Comparison of ENCODE assay signal across 8 cellular contexts in genomic region chr4:88592600-88593448, GRCh38. TPM values are rescaled to one million over a fixed set of nuclear protein-coding genes. Genes with fewer than 3 reads are reported as not detected.
DNase-seq lines count a peak whose midpoint lies in the region; ATAC-seq and TF ChIP-seq lines count a peak whose summit lies in the region.

No MANE protein-coding gene starts in this region.

- peaks cover 5% of the 10 kb centered on the region for H3K4me1 ChIP-seq in endodermal cell (ENCODE audit: control insufficient read depth, insufficient read depth, low read length)

- DNase-seq in AML-193 (lab: John Stamatoyannopoulos, UW): peak; percentile 63 to 73
- peak; percentile 46 for DNase-seq in NCI-H774 (lab: John Stamatoyannopoulos, UW)
- peak; percentile 47 for DNase-seq in activated CD8-positive, alpha-beta memory T cell treated with anti-CD3 and anti-CD28 coated beads, Interleukin-2, amount 50 U/mL, for 1 hour (ENCODE audit: extremely low read depth)
- peak; percentile 85 for DNase-seq in endodermal cell
- DNase-seq in mesothelial cell of epicardium (ENCODE audit: low spot score in 2 of 2, unreplicated experiment in 2 of 2): peak; percentile 44 to 71
- peak; percentile 79 to 86 for DNase-seq in stimulated activated CD8-positive, alpha-beta memory T cell treated with anti-CD3 and anti-CD28 coated beads, Interleukin-15, amount 100 ng/mL, for 48 hours (ENCODE audit: low read depth in 2 of 2)

- H3K36me3 Mint-ChIP-seq in endodermal cell (ENCODE audit: low read depth) (peaks cover 5% of the 10 kb centered on the region), mesothelial cell of epicardium (peaks cover 5% of the 10 kb centered on the region)

- H3K27ac ChIP-seq in endodermal cell (ENCODE audit: low read depth, low read length): no peak overlapping the region

- TF ChIP-seq CTCF in endodermal cell (conservative IDR thresholded peaks at IDR 0.05) (no peak), mesothelial cell of epicardium (IDR thresholded peaks at IDR 0.05; ENCODE audit: unreplicated experiment) (no peak)

- H3K4me3 Mint-ChIP-seq in endodermal cell (peak overlapping the region; percentile 82), mesothelial cell of epicardium (peak overlapping the region; percentile 92)

- ATAC-seq in GM18907 (IDR thresholded peaks at IDR 0.05; ENCODE audit: unreplicated experiment) (peak; percentile 79), HG03108 (IDR thresholded peaks at IDR 0.05; ENCODE audit: unreplicated experiment) (peak; percentile 72)

- H3K27ac Mint-ChIP-seq in endodermal cell: no peak overlapping the region
- H3K27ac Mint-ChIP-seq in mesothelial cell of epicardium: peak overlapping the region; percentile 95

- H3K9ac ChIP-seq in endodermal cell (ENCODE audit: extremely low read depth, low read length, poor library complexity, severe bottlenecking): no peak overlapping the region

- H3K9me3 ChIP-seq in endodermal cell (ENCODE audit: control insufficient read depth, low read length): no peaks in the 10 kb centered on the region

- peaks cover 73% of the 10 kb centered on the region for H3K27me3 ChIP-seq in endodermal cell (ENCODE audit: control insufficient read depth, insufficient read depth, low read length, poor library complexity, severe bottlenecking)

- H3K27me3 Mint-ChIP-seq in endodermal cell (ENCODE audit: insufficient read depth): peaks cover 68% of the 10 kb centered on the region
- peaks cover 22% of the 10 kb centered on the region for H3K27me3 Mint-ChIP-seq in mesothelial cell of epicardium (ENCODE audit: low read depth)

- no peaks in the 10 kb centered on the region for H3K9me3 Mint-ChIP-seq in endodermal cell
- no peaks in the 10 kb centered on the region for H3K9me3 Mint-ChIP-seq in mesothelial cell of epicardium

- H3K36me3 ChIP-seq in endodermal cell (ENCODE audit: control insufficient read depth, insufficient read depth, low read length): no peaks in the 10 kb centered on the region

- H3K4me1 Mint-ChIP-seq in endodermal cell: peaks cover 27% of the 10 kb centered on the region
- H3K4me1 Mint-ChIP-seq in mesothelial cell of epicardium: peaks cover 26% of the 10 kb centered on the region

- H3K4me3 ChIP-seq in endodermal cell (ENCODE audit: low read length): peak overlapping the region; percentile 87

- 0% methylated on average over 30 to 89 of the region's 89 CpGs for WGBS in endodermal cell (ENCODE audit: insufficient coverage in 1 of 2, insufficient read length in 1 of 2), 2 experiments

RNA-seq across cellular contexts. Expression of gene HERC3, which starts 0.5 kb away (rescaled TPM):
- total RNA-seq in endodermal cell (1 to 10 TPM; 4.4 to 5.9 TPM), mesothelial cell of epicardium (15.8 to 17.2 TPM (median 17.0 TPM) in 3 replicates)
- 5.5 TPM for polyA plus RNA-seq in endodermal cell (2013, experiment 1 of 2)
- polyA plus RNA-seq in endodermal cell (2013, experiment 2 of 2): 5.8 TPM
